In genomic region chr15:31153531-31153930, GRCh38 we compare ENCODE assay signal across 16 cellular contexts. TPM values are rescaled to one million over a fixed set of nuclear protein-coding genes. Genes with fewer than 3 reads are reported as not detected.
DNase-seq lines count a peak whose midpoint lies in the region; ATAC-seq and TF ChIP-seq lines count a peak whose summit lies in the region.
"Had no signal": no experiment of that assay in that cellular context is flagged by ENCODE, and none has a peak within 500 bp of the region (broad histone marks: within the 10 kb centered on the region; RNA-seq: fewer than 3 reads in every experiment).

No MANE protein-coding gene starts in this region.

- H3K4me3 ChIP-seq in breast epithelium (no peak overlapping the region), epithelial cell of esophagus (ENCODE audit: low read length) (no peak overlapping the region), lower leg skin (ENCODE audit: low read depth, poor library complexity, severe bottlenecking) (no peak overlapping the region), right cardiac atrium (ENCODE audit: low read length) (no peak overlapping the region)
- H3K4me3 ChIP-seq: BLaER1 treated with 17β-estradiol and CSF1 and Interleukin-3, amounts not matched to agents 10 nM and 100 nM; GM12878; GM23248 had no signal

- 26 to 50% methylated on average over 7 of the region's 7 CpGs for WGBS in lower leg skin, 2 donors
- WGBS in right cardiac atrium: 77% methylated on average over 7 of the region's 7 CpGs

- H3K4me3 Mint-ChIP-seq in MCF 10A (ENCODE audit: unreplicated experiment) (no peak overlapping the region), Calu3 (ENCODE audit: low read depth, unreplicated experiment) (no peak overlapping the region)
- H3K4me3 Mint-ChIP-seq in naive thymus-derived CD8-positive, alpha-beta T cell: no peak overlapping the region
- H3K4me3 Mint-ChIP-seq: H9 had no signal

- no peaks in the 10 kb centered on the region for H3K9me3 Mint-ChIP-seq in MCF 10A (ENCODE audit: unreplicated experiment)
- H3K9me3 Mint-ChIP-seq in naive thymus-derived CD8-positive, alpha-beta T cell: no peaks in the 10 kb centered on the region
- H3K9me3 Mint-ChIP-seq in Calu3 (ENCODE audit: low read depth, unreplicated experiment): no peaks in the 10 kb centered on the region
- H3K9me3 Mint-ChIP-seq: CD4-positive, CD25-positive, alpha-beta regulatory T cell had no signal

- H3K36me3 ChIP-seq in breast epithelium: no peaks in the 10 kb centered on the region
- H3K36me3 ChIP-seq: BLaER1 treated with 17β-estradiol and CSF1 and Interleukin-3, amounts not matched to agents 10 nM and 100 nM had no signal

- no peak overlapping the region for H3K27ac ChIP-seq in breast epithelium
- no peak overlapping the region for H3K27ac ChIP-seq in right cardiac atrium (ENCODE audit: low read length)
- H3K27ac ChIP-seq: BLaER1 treated with 17β-estradiol and CSF1 and Interleukin-3, amounts not matched to agents 10 nM and 100 nM; GM23248 had no signal

- no peaks in the 10 kb centered on the region for H3K27me3 ChIP-seq in breast epithelium
- H3K27me3 ChIP-seq in right cardiac atrium (ENCODE audit: control insufficient read depth, insufficient read depth): no peaks in the 10 kb centered on the region
- H3K27me3 ChIP-seq: BLaER1 treated with 17β-estradiol and CSF1 and Interleukin-3, amounts not matched to agents 10 nM and 100 nM had no signal

- no peak for TF ChIP-seq CTCF in MCF 10A (IDR thresholded peaks at IDR 0.05; ENCODE audit: unreplicated experiment)
- TF ChIP-seq CTCF in breast epithelium (IDR thresholded peaks at IDR 0.05): no peak
- no peak for TF ChIP-seq CTCF in epithelial cell of esophagus (IDR thresholded peaks at IDR 0.05; ENCODE audit: insufficient read depth, low read depth, low read length, missing control alignments)
- no peak for TF ChIP-seq CTCF in lower leg skin (IDR thresholded peaks at IDR 0.05)
- TF ChIP-seq CTCF in Calu3 (IDR thresholded peaks at IDR 0.05; ENCODE audit: unreplicated experiment): no peak

- H3K36me3 Mint-ChIP-seq in MCF 10A (ENCODE audit: insufficient read depth, unreplicated experiment) (no peaks in the 10 kb centered on the region), Calu3 (ENCODE audit: insufficient read depth, unreplicated experiment) (no peaks in the 10 kb centered on the region)
- no peaks in the 10 kb centered on the region for H3K36me3 Mint-ChIP-seq in naive thymus-derived CD8-positive, alpha-beta T cell
- H3K36me3 Mint-ChIP-seq: CD4-positive, CD25-positive, alpha-beta regulatory T cell had no signal

- peak overlapping the region; percentile 9 for H3K27ac Mint-ChIP-seq in MCF 10A (ENCODE audit: low read depth, unreplicated experiment)
- H3K27ac Mint-ChIP-seq in naive thymus-derived CD8-positive, alpha-beta T cell: no peak overlapping the region
- no peak overlapping the region for H3K27ac Mint-ChIP-seq in Calu3 (ENCODE audit: unreplicated experiment)
- H3K27ac Mint-ChIP-seq: CD4-positive, CD25-positive, alpha-beta regulatory T cell had no signal

- H3K27me3 Mint-ChIP-seq in MCF 10A (ENCODE audit: insufficient read depth, unreplicated experiment) (no peaks in the 10 kb centered on the region), Calu3 (ENCODE audit: unreplicated experiment) (no peaks in the 10 kb centered on the region)
- peaks cover 0 to 3% (median 0%) of the 10 kb centered on the region in 5 donors for H3K27me3 Mint-ChIP-seq in naive thymus-derived CD8-positive, alpha-beta T cell

- TF ChIP-seq POLR2A in breast epithelium (IDR thresholded peaks at IDR 0.05): no peak
- TF ChIP-seq POLR2A in lower leg skin (IDR thresholded peaks at IDR 0.05): no peak

- DNase-seq in MCF 10A (ENCODE audit: unreplicated experiment) (no peak), breast epithelium (ENCODE audit: low spot score in 2 of 2) (no peak), epithelial cell of esophagus (ENCODE audit: low read depth) (peak; percentile 51), lower leg skin (ENCODE audit: low spot score in 2 of 2) (peak; percentile 38 to 72), right cardiac atrium (no peak), Calu3 (no peak)
- DNase-seq in naive thymus-derived CD8-positive, alpha-beta T cell: no peak
- DNase-seq: ACHN; CD4-positive, CD25-positive, alpha-beta regulatory T cell; DMS 273 treated with DMSO at 0.1 percent for 48 hours; DMS79; GM23248; H9 had no signal

- H3K4me1 ChIP-seq in breast epithelium (no peaks in the 10 kb centered on the region), right cardiac atrium (ENCODE audit: control insufficient read depth, insufficient read depth, low read length) (no peaks in the 10 kb centered on the region)

- no peaks in the 10 kb centered on the region for H3K9me3 ChIP-seq in breast epithelium
- no peaks in the 10 kb centered on the region for H3K9me3 ChIP-seq in right cardiac atrium (ENCODE audit: control insufficient read depth, low read length)

- POLR2A ChIA-PET in MCF 10A (lab: Yijun Ruan, JAX): no interaction called here
- POLR2A ChIA-PET in naive thymus-derived CD8-positive, alpha-beta T cell (lab: Charles Lee): no interaction called here

- BruUV-seq in MCF 10A (replicated peaks; lab: Mats Ljungman, UMichigan) (no TSS peak), Calu3 (replicated peaks; lab: Mats Ljungman, UMichigan) (no TSS peak)

- intact Hi-C loops in MCF 10A (cut with micrococcal nuclease): no loop called here
- intact Hi-C loops in breast epithelium (cut with DNase I; ENCODE audit: low total_unique reads): no loop called here
- intact Hi-C loops in lower leg skin (cut with DNase I; ENCODE audit: low total_unique reads): no loop called here
- intact Hi-C loops in right cardiac atrium (cut with DNase I): no loop called here
- intact Hi-C loops in Calu3 (cut with micrococcal nuclease; ENCODE audit: unreplicated experiment): no loop called here

- CTCF ChIA-PET in MCF 10A (lab: Yijun Ruan, JAX) (interaction anchor here (0.9 kb wide), 1 partner anchor 9 kb away, joined by 5 read pairs; no protein-coding TSS in a partner anchor), Calu3 (lab: Charles Lee) (no interaction called here)

- no peak for ATAC-seq in naive thymus-derived CD8-positive, alpha-beta T cell
- no peak for ATAC-seq in right cardiac atrium
- ATAC-seq: GM12878 had no signal

- H3K4me1 Mint-ChIP-seq in MCF 10A (ENCODE audit: insufficient read depth, unreplicated experiment): no peaks in the 10 kb centered on the region
- peaks cover 0 to 7% (median 0%) of the 10 kb centered on the region in 4 donors for H3K4me1 Mint-ChIP-seq in naive thymus-derived CD8-positive, alpha-beta T cell
- no peaks in the 10 kb centered on the region for H3K4me1 Mint-ChIP-seq in Calu3 (ENCODE audit: low read depth, unreplicated experiment)

RNA-seq across cellular contexts. Expression of gene TRPM1, which starts 52.0 kb away (rescaled TPM):
- total RNA-seq in MCF 10A (2022) (not detected in 2 replicates), breast epithelium (not detected), lower leg skin (10 to 100 TPM in 1 of 4 donors, 1 to 10 TPM in 3; 1.3 to 18.3 (median 8.3) TPM), right cardiac atrium (not detected), Calu3 (2022) (not detected in 2 replicates)
- not detected for total RNA-seq in naive thymus-derived CD8-positive, alpha-beta T cell
- polyA plus RNA-seq in naive thymus-derived CD8-positive, alpha-beta T cell: not detected
- 0.14 TPM for polyA plus RNA-seq in right cardiac atrium
- total RNA-seq: A172; CD4-positive, CD25-positive, alpha-beta regulatory T cell; GM23248; H9 had no signal
- polyA plus RNA-seq: CD4-positive, CD25-positive, alpha-beta regulatory T cell; GM23248 had no signal

Comparison
In these comparisons a context has a peak if more than half of its experiments do, and no peak if none do; other contexts are left out.
1. DNase-seq: peak in epithelial cell of esophagus (single experiment) and lower leg skin (2 of 2); none in MCF 10A (single experiment), breast epithelium (0 of 2), naive thymus-derived CD8-positive, alpha-beta T cell (0 of 10), right cardiac atrium (0 of 3) and Calu3 (single experiment).